ENCODE assay signal across 25 cellular contexts in the genomic region with DNA sequence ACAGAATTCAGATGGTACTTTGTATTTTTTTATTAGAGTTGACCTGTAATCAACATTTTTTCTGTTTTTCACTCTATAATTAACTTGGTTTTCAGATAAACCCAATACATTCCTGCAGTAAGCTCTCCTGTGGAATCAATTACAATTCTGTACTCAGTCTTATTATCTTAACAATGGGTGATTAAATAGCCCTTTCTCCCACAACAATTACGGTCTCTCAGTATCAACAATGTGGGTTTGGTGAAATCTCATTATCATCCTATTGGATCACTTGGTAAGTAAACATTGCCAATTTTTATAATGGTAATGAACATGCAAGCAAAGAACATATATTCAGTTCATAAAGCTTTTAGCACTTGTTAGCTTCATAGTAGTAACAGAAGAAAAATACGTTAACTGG.
"Had no signal": no experiment of that assay in that cellular context is flagged by ENCODE, and none has a peak within 500 bp of the region (broad histone marks: within the 10 kb centered on the region; RNA-seq: fewer than 3 reads in every experiment).

No MANE protein-coding gene starts in this region.

- H3K27me3 Mint-ChIP-seq: activated B cell treated with CpG ODN at 0.5 μM for 24 hours; activated CD4-positive, alpha-beta T cell treated with anti-CD3 and anti-CD28 coated beads, Interleukin-2, amount 10 ng/mL, durations not matched to agents 24 days and 14 days; activated CD8-positive, alpha-beta memory T cell treated with anti-CD3 and anti-CD28 coated beads, Interleukin-2, amount 10 ng/mL, durations not matched to agents 7 days and 5 days; activated naive CD8-positive, alpha-beta T cell treated with anti-CD3 and anti-CD28 coated beads for 36 hours had no signal

- ATAC-seq: activated CD8-positive, alpha-beta memory T cell treated with anti-CD3 and anti-CD28 coated beads, Interleukin-2, amount 10 ng/mL, durations not matched to agents 7 days and 5 days; activated T-cell treated with anti-CD3 and anti-CD28 coated beads, Interleukin-2, amount 50 U/mL, for 4 hours had no signal

- H3K27ac ChIP-seq: brain microvascular endothelial cell, cardiac muscle cell, PC-9 had no signal

- DNase-seq: activated B cell treated with CpG ODN at 0.5 μM for 24 hours; activated CD4-positive, alpha-beta T cell treated with anti-CD3 and anti-CD28 coated beads for 1 hour; activated CD4-positive, alpha-beta T cell treated with anti-CD3 and anti-CD28 coated beads, Interleukin-2, amount 10 ng/mL, durations not matched to agents 24 days and 14 days; activated CD4-positive, alpha-beta T cell treated with anti-CD3 and anti-CD28 coated beads, Interleukin-2, amount 50 U/mL, for 48 hours; activated CD8-positive, alpha-beta memory T cell treated with anti-CD3 and anti-CD28 coated beads, Interleukin-2, amount 10 ng/mL, durations not matched to agents 7 days and 5 days; activated gamma-delta T cell; activated naive CD4-positive, alpha-beta T cell treated with anti-CD3 and anti-CD28 coated beads for 36 hours; activated naive CD8-positive, alpha-beta T cell treated with anti-CD3 and anti-CD28 coated beads for 36 hours; activated T-cell treated with anti-CD3 and anti-CD28 coated beads, Interleukin-2, amount 50 U/mL, for 4 hours; brain microvascular endothelial cell; MG63; MV-4-11; NCI-H1092 treated with DMSO at 0.1 percent for 48 hours; NCI-H1417 treated with DMSO at 0.1 percent for 48 hours; NCI-H1694; NCI-H2029; NCI-H2107; NCI-H345; NCI-H510A; NCI-H526 treated with DMSO at 0.1 percent for 48 hours; PC-9; SHP77 treated with DMSO at 0.1 percent for 48 hours; T-helper 9 cell had no signal

- H3K4me3 Mint-ChIP-seq: activated B cell treated with CpG ODN at 0.5 μM for 24 hours; activated CD4-positive, alpha-beta T cell treated with anti-CD3 and anti-CD28 coated beads, Interleukin-2, amount 10 ng/mL, durations not matched to agents 24 days and 14 days; activated CD8-positive, alpha-beta memory T cell treated with anti-CD3 and anti-CD28 coated beads, Interleukin-2, amount 10 ng/mL, durations not matched to agents 7 days and 5 days; activated naive CD4-positive, alpha-beta T cell treated with anti-CD3 and anti-CD28 coated beads for 36 hours; activated naive CD8-positive, alpha-beta T cell treated with anti-CD3 and anti-CD28 coated beads for 36 hours; activated T-cell treated with anti-CD3 and anti-CD28 coated beads, Interleukin-2, amount 50 U/mL, for 4 hours; T-helper 1 cell treated with Interleukin-12 subunit alpha and Interleukin-12 subunit beta and Interleukin-4 antibody, amounts not matched to agents 30 μg/mL and 1 μg/mL, for 36 hours had no signal

- H3K9me3 ChIP-seq: MG63 had no signal

- H3K27me3 ChIP-seq: brain microvascular endothelial cell, cardiac muscle cell, MG63 had no signal

- H3K9me3 Mint-ChIP-seq: activated CD4-positive, alpha-beta T cell treated with anti-CD3 and anti-CD28 coated beads, Interleukin-2, amount 10 ng/mL, durations not matched to agents 24 days and 14 days had no signal

- H3K36me3 Mint-ChIP-seq: activated CD8-positive, alpha-beta memory T cell treated with anti-CD3 and anti-CD28 coated beads, Interleukin-2, amount 10 ng/mL, durations not matched to agents 7 days and 5 days; activated naive CD8-positive, alpha-beta T cell treated with anti-CD3 and anti-CD28 coated beads for 36 hours had no signal

- H3K4me1 Mint-ChIP-seq: activated B cell treated with CpG ODN at 0.5 μM for 24 hours; activated CD4-positive, alpha-beta T cell treated with anti-CD3 and anti-CD28 coated beads, Interleukin-2, amount 10 ng/mL, durations not matched to agents 24 days and 14 days; activated CD8-positive, alpha-beta memory T cell treated with anti-CD3 and anti-CD28 coated beads, Interleukin-2, amount 10 ng/mL, durations not matched to agents 7 days and 5 days; activated naive CD8-positive, alpha-beta T cell treated with anti-CD3 and anti-CD28 coated beads for 36 hours had no signal

- H3K36me3 ChIP-seq: brain microvascular endothelial cell, cardiac muscle cell, MG63 had no signal

- H3K27ac Mint-ChIP-seq: activated B cell treated with CpG ODN at 0.5 μM for 24 hours; activated CD4-positive, alpha-beta T cell treated with anti-CD3 and anti-CD28 coated beads, Interleukin-2, amount 10 ng/mL, durations not matched to agents 24 days and 14 days; activated CD8-positive, alpha-beta memory T cell treated with anti-CD3 and anti-CD28 coated beads, Interleukin-2, amount 10 ng/mL, durations not matched to agents 7 days and 5 days; activated naive CD4-positive, alpha-beta T cell treated with anti-CD3 and anti-CD28 coated beads for 36 hours; activated naive CD8-positive, alpha-beta T cell treated with anti-CD3 and anti-CD28 coated beads for 36 hours; T-helper 1 cell treated with Interleukin-12 subunit alpha and Interleukin-12 subunit beta and Interleukin-4 antibody, amounts not matched to agents 30 μg/mL and 1 μg/mL, for 36 hours had no signal

- H3K4me3 ChIP-seq: cardiac muscle cell, MG63, PC-9 had no signal
